ENCODE assay signal across 19 cellular contexts in genomic region chrX:126806784-126807183, GRCh38. TPM values are rescaled to one million over a fixed set of nuclear protein-coding genes. Genes with fewer than 3 reads are reported as not detected.
"Had no signal": no experiment of that assay in that cellular context is flagged by ENCODE, and none has a peak within 500 bp of the region (broad histone marks: within the 10 kb centered on the region; RNA-seq: fewer than 3 reads in every experiment).

No MANE protein-coding gene starts in this region.

RNA-seq across cellular contexts. Expression of gene PRR32, which starts 12.7 kb away (rescaled TPM):
- total RNA-seq: activated naive CD4-positive, alpha-beta T cell treated with anti-CD3 and anti-CD28 coated beads for 36 hours; activated naive CD4-positive, alpha-beta T cell treated with anti-CD3 and anti-CD28 coated beads, Interleukin-2, amount 50 U/mL, for 72 hours; activated naive CD8-positive, alpha-beta T cell treated with anti-CD3 and anti-CD28 coated beads for 36 hours; activated naive CD8-positive, alpha-beta T cell treated with anti-CD3 and anti-CD28 coated beads, Interleukin-2, amount 10 ng/mL, durations not matched to agents 7 days and 5 days; activated T-cell treated with anti-CD3 and anti-CD28 coated beads, Interleukin-2, amount 50 U/mL, for 4 hours; activated T-cell treated with anti-CD3 and anti-CD28 coated beads, Interleukin-2, amount 50 U/mL, for 72 hours; activated T-helper 1 cell treated with anti-CD3 and anti-CD28 coated beads, Interleukin-12 subunit alpha, Interleukin-12 subunit beta, Interleukin-2, Interleukin-4 antibody, amounts not matched to agents 30 ng/mL and 10 ng/mL and 1 ng/mL, durations not matched to agents 14 hours and 24 hours and 36 hours; activated T-helper 17 cell treated with anti-CD3 and anti-CD28 coated beads, Interleukin-2, amount 50 U/mL, for 72 hours; activated T-helper 2 cell treated with anti-CD3 and anti-CD28 coated beads, Interferon-gamma antibody, Interleukin-2, Interleukin-4, amounts not matched to agents 10 μg/mL and 5 μg/mL and 100 μg/mL, durations not matched to agents 14 hours and 24 hours and 36 hours; adrenal gland; aorta; ascending aorta; astrocyte; body of pancreas; breast epithelium; bronchial epithelial cell; cerebellum had no signal
- polyA plus RNA-seq: adipose tissue, adrenal gland, aorta, cardiac muscle cell had no signal
